Comparison of ENCODE assay signal across 1 cellular context in the genomic region with DNA sequence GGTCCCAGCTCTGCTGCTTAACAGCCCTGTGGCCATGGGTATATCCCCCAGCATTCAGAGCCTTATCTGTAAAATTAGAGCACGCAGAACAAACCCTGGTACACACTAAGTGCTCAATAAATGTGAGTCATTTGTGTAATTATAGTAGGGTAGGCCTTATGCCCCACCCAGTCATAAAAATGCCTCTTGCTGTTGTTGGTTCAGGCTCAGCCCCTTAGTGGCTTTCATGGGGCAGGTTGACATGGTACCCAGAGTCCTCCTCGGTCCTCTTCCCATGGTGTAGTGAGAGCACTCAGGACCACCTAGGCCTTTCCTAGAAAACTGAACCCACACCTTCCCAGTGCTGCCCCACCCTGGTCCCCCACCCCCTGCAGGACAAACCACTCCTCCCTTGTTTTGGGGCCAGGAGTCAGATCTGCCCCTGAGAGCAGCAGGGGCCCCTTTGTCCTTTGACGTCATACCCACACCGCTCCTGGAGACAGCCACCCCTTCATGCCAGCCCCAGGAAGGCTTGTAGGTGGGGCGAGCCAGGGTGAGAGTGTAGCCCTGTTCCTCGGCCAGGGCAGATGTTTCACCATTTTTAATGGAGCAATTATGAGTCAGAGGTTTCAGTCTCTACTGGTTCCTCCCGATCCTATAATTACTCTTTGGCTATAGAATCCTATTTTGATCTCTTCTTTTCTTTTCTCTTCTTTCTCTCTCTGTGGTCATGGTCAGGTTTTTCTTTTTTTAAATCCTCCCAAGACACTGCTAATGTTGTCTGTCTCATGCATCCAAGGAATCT.
TF ChIP-seq lines count a peak whose summit lies in the region.

No MANE protein-coding gene starts in this region.

TF ChIP-seq in HEK293, 187 proteins besides CTCF, POLR2A, EP300 and RAD21 (continued from another document):
- TF ChIP-seq ZNF148 (tag by site-specific recombination; IDR thresholded peaks at IDR 0.05; ENCODE audit: borderline replicate concordance), result no peak
- TF ChIP-seq ZXDB (tag by site-specific recombination; IDR thresholded peaks at IDR 0.05), result peak; percentile 100
- TF ChIP-seq KLF17 (tag by site-specific recombination; IDR thresholded peaks at IDR 0.05), result peak; percentile 90
- peak; percentile 83 for TF ChIP-seq ZNF398 (tag by site-specific recombination; IDR thresholded peaks at IDR 0.05)
- no peak for TF ChIP-seq ZNF292 (tag by site-specific recombination; IDR thresholded peaks at IDR 0.05; ENCODE audit: borderline replicate concordance, low read depth)
- TF ChIP-seq PRDM1 (tag by site-specific recombination; IDR thresholded peaks at IDR 0.05), result peak; percentile 98
TF ChIP-seq in HEK293: peak in this region for 90.
